ENCODE assay signal across 10 cellular contexts in genomic region chr2:218228366-218229092, GRCh38. TPM values are rescaled to one million over a fixed set of nuclear protein-coding genes. Genes with fewer than 3 reads are reported as not detected.
DNase-seq lines count a peak whose midpoint lies in the region; ATAC-seq, FAIRE-seq and TF ChIP-seq lines count a peak whose summit lies in the region.
"Had no signal": no experiment of that assay in that cellular context is flagged by ENCODE, and none has a peak within 500 bp of the region (broad histone marks: within the 10 kb centered on the region; RNA-seq: fewer than 3 reads in every experiment).

No MANE protein-coding gene starts in this region.

- H3K27me3 ChIP-seq in heart left ventricle = no peaks in the 10 kb centered on the region
- H3K27me3 ChIP-seq in left lung = no peaks in the 10 kb centered on the region
- no peaks in the 10 kb centered on the region for H3K27me3 ChIP-seq in uterus
- H3K27me3 ChIP-seq in BE2C = no peaks in the 10 kb centered on the region

- no peak for TF ChIP-seq POLR2A in heart left ventricle (IDR thresholded peaks at IDR 0.05)
- TF ChIP-seq POLR2A in uterus (IDR thresholded peaks at IDR 0.05) = no peak
- TF ChIP-seq POLR2A in GM12892 (IDR thresholded peaks at IDR 0.05; ENCODE audit: low read depth, low read length) = no peak

- TF ChIP-seq CTCF in heart left ventricle (IDR thresholded peaks at IDR 0.05) (no peak), left lung (IDR thresholded peaks at IDR 0.05) (no peak), uterus (IDR thresholded peaks at IDR 0.05) (no peak), kidney (IDR thresholded peaks at IDR 0.05; ENCODE audit: borderline replicate concordance, extremely low read depth, insufficient read depth) (no peak), BE2C (IDR thresholded peaks at IDR 0.05; ENCODE audit: low read depth, low read length) (no peak)

- H3K36me3 Mint-ChIP-seq in activated naive CD4-positive, alpha-beta T cell treated with anti-CD3 and anti-CD28 coated beads, Interleukin-2, amount 50 U/mL, for 72 hours = peaks cover 39 to 91% of the 10 kb centered on the region in 2 donors

- intact Hi-C loops in heart left ventricle (cut with DNase I) = loop anchor here in 1 of 10 donors (5.0 kb wide), 1 partner anchor 34 kb away; the partner anchor contains the start of gene GPBAR1
- intact Hi-C loops in left cardiac atrium (cut with DNase I) = no loop called here
- intact Hi-C loops in left lung (cut with DNase I) = no loop called here
- intact Hi-C loops in uterus (cut with DNase I; ENCODE audit: low total_unique reads) = no loop called here
- intact Hi-C loops in kidney (cut with DNase I) = no loop called here

- 86 to 90% (median 89%) methylated on average over 6 of the region's 6 CpGs for WGBS in heart left ventricle, 4 donors

- peak overlapping the region in 11 of 12 donors; percentile 11 to 86 (median 47) for H3K27ac ChIP-seq in heart left ventricle
- peak overlapping the region; percentile 68 to 84 for H3K27ac ChIP-seq in left lung
- peak overlapping the region; percentile 51 to 56 for H3K27ac ChIP-seq in uterus
- peak overlapping the region in 1 of 2 donors; percentile 62 for H3K27ac ChIP-seq in kidney (ENCODE audit: low read depth in 2 of 2, low read length in 2 of 2)

- H3K4me3 ChIP-seq in heart left ventricle (peak overlapping the region in 2 of 12 donors; percentile 3 to 22), left lung (peak overlapping the region in 1 of 2 donors; percentile 1), uterus (no peak overlapping the region), kidney (ENCODE audit: low read length in 2 of 2) (no peak overlapping the region), BE2C (ENCODE audit: low read depth, low read length) (no peak overlapping the region)

- ATAC-seq in heart left ventricle (no peak), left cardiac atrium (no peak), left lung (no peak)
- ATAC-seq in activated naive CD4-positive, alpha-beta T cell treated with anti-CD3 and anti-CD28 coated beads, Interleukin-2, amount 50 U/mL, for 72 hours = no peak

- H3K9ac ChIP-seq in kidney (ENCODE audit: low read length in 2 of 2) = no peak overlapping the region

- H3K9me3 ChIP-seq in heart left ventricle (no peaks in the 10 kb centered on the region), left lung (no peaks in the 10 kb centered on the region), uterus (no peaks in the 10 kb centered on the region), kidney (ENCODE audit: control insufficient read depth in 1 of 2, low read length in 2 of 2) (no peaks in the 10 kb centered on the region), BE2C (no peaks in the 10 kb centered on the region)

- no peaks in the 10 kb centered on the region for H3K9me3 Mint-ChIP-seq in activated naive CD4-positive, alpha-beta T cell treated with anti-CD3 and anti-CD28 coated beads, Interleukin-2, amount 50 U/mL, for 72 hours

- no peak for DNase-seq in heart left ventricle
- DNase-seq in left cardiac atrium = no peak
- DNase-seq in activated naive CD4-positive, alpha-beta T cell treated with anti-CD3 and anti-CD28 coated beads, Interleukin-2, amount 50 U/mL, for 72 hours (ENCODE audit: low spot score in 2 of 2) = no peak
- DNase-seq in left lung = no peak
- DNase-seq in uterus = no peak
- no peak for DNase-seq in kidney
- no peak for DNase-seq in BE2C
- DNase-seq in GM12892 (ENCODE audit: insufficient read length) = no peak
- DNase-seq: activated T-cell treated with anti-CD3 and anti-CD28 coated beads for 4 hours, NCI-H187 had no signal

- peak overlapping the region; percentile 87 to 94 for H3K27ac Mint-ChIP-seq in activated naive CD4-positive, alpha-beta T cell treated with anti-CD3 and anti-CD28 coated beads, Interleukin-2, amount 50 U/mL, for 72 hours

- FAIRE-seq in kidney (lab: Jason Lieb, UNC) (no peak), GM12892 (lab: Jason Lieb, UNC) (no peak)

- H3K36me3 ChIP-seq in heart left ventricle = peaks cover 0 to 100% (median 90%) of the 10 kb centered on the region in 9 donors
- H3K36me3 ChIP-seq in left lung = peaks cover 0 to 97% of the 10 kb centered on the region in 2 donors
- H3K36me3 ChIP-seq in uterus = no peaks in the 10 kb centered on the region
- H3K36me3 ChIP-seq in kidney (ENCODE audit: control insufficient read depth in 1 of 2, insufficient read depth in 2 of 2, low read length in 2 of 2) = peaks cover 18 to 29% of the 10 kb centered on the region in 2 donors
- peaks cover 64% of the 10 kb centered on the region for H3K36me3 ChIP-seq in BE2C

- H3K4me1 ChIP-seq in heart left ventricle (peaks cover 8 to 86% (median 32%) of the 10 kb centered on the region in 12 donors), left lung (peaks cover 27 to 92% of the 10 kb centered on the region in 2 donors), uterus (peaks cover 0 to 5% of the 10 kb centered on the region in 2 donors), kidney (ENCODE audit: control insufficient read depth in 1 of 2, insufficient read depth in 1 of 2, low read depth in 1 of 2, low read length in 2 of 2) (peaks cover 12 to 18% of the 10 kb centered on the region in 2 donors), BE2C (no peaks in the 10 kb centered on the region)

RNA-seq across cellular contexts. Expression of gene ARPC2, which starts 11.5 kb away (rescaled TPM):
- 100 to 1,000 TPM; 126 to 278 (median 139) TPM for total RNA-seq in heart left ventricle
- 100 to 1,000 TPM in 1 of 2 donors, 10 to 100 TPM in 1; 64.9 to 223 TPM for polyA plus RNA-seq in heart left ventricle
- total RNA-seq in left cardiac atrium = 100 to 1,000 TPM; 144 to 167 TPM
- 100 to 1,000 TPM; 567 to 656 TPM for total RNA-seq in activated naive CD4-positive, alpha-beta T cell treated with anti-CD3 and anti-CD28 coated beads, Interleukin-2, amount 50 U/mL, for 72 hours
- 100 to 1,000 TPM; 361 to 452 TPM for total RNA-seq in left lung
- total RNA-seq in uterus = 100 to 1,000 TPM in 3 of 4 donors, 10 to 100 TPM in 1; 87.9 to 162 (median 159) TPM
- 252 TPM for total RNA-seq in kidney
- polyA plus RNA-seq in kidney (ENCODE audit: insufficient read depth, low read depth, low replicate concordance) = 195 TPM
- 275 TPM for polyA plus RNA-seq in BE2C (2012; ENCODE audit: insufficient read depth, insufficient read length, low read depth)
- 520 TPM for polyA plus RNA-seq in GM12892 (2012; ENCODE audit: missing spikeins)

RNA-seq across cellular contexts. Expression of gene GPBAR1, which starts 32.3 kb away (rescaled TPM):
- total RNA-seq in heart left ventricle (1 to 10 TPM in 6 of 9 donors, under 1 TPM in 3; 0.52 to 4.7 (median 1.2) TPM), left cardiac atrium (1 to 10 TPM; 5.7 to 6.6 TPM), left lung (1 to 10 TPM; 1.7 to 4.3 TPM), uterus (1 to 10 TPM in 1 of 4 donors, under 1 TPM in 2, not detected in 1; 0.29 to 1.0 (median 0.91) TPM), kidney (3.2 TPM)
- polyA plus RNA-seq in heart left ventricle (1 to 10 TPM in 1 of 2 donors, under 1 TPM in 1; 1.00 to 1.8 TPM), kidney (ENCODE audit: insufficient read depth, low read depth, low replicate concordance) (6.0 TPM)
- under 1 TPM; 0.46 to 0.88 TPM for total RNA-seq in activated naive CD4-positive, alpha-beta T cell treated with anti-CD3 and anti-CD28 coated beads, Interleukin-2, amount 50 U/mL, for 72 hours
- 6.8 TPM for polyA plus RNA-seq in BE2C (2012; ENCODE audit: insufficient read depth, insufficient read length, low read depth)
- 0.21 TPM for polyA plus RNA-seq in GM12892 (2012; ENCODE audit: missing spikeins)

RNA-seq across cellular contexts. Expression of gene AAMP, which starts 41.4 kb away (rescaled TPM):
- total RNA-seq in heart left ventricle (100 to 1,000 TPM in 2 of 9 donors, 10 to 100 TPM in 7; 51.6 to 127 (median 58.0) TPM), left cardiac atrium (10 to 100 TPM; 49.0 to 52.5 TPM), left lung (10 to 100 TPM; 55.2 to 57.2 TPM), uterus (100 to 1,000 TPM in 3 of 4 donors, 10 to 100 TPM in 1; 79.6 to 160 (median 134) TPM), kidney (70.1 TPM)
- polyA plus RNA-seq in heart left ventricle (100 to 1,000 TPM in 1 of 2 donors, 10 to 100 TPM in 1; 58.6 to 150 TPM), kidney (ENCODE audit: insufficient read depth, low read depth, low replicate concordance) (108 TPM)
- total RNA-seq in activated naive CD4-positive, alpha-beta T cell treated with anti-CD3 and anti-CD28 coated beads, Interleukin-2, amount 50 U/mL, for 72 hours = 10 to 100 TPM; 67.7 to 68.4 TPM
- 322 TPM for polyA plus RNA-seq in BE2C (2012; ENCODE audit: insufficient read depth, insufficient read length, low read depth)
- 57.6 TPM for polyA plus RNA-seq in GM12892 (2012; ENCODE audit: missing spikeins)

RNA-seq across cellular contexts. Expression of gene PNKD, which starts 41.8 kb away (rescaled TPM):
- total RNA-seq in heart left ventricle (10 to 100 TPM; 53.8 to 78.7 (median 72.5) TPM), left cardiac atrium (10 to 100 TPM; 62.4 to 68.5 TPM), left lung (10 to 100 TPM; 93.4 to 96.8 TPM), uterus (10 to 100 TPM; 11.8 to 47.8 (median 31.7) TPM), kidney (90.6 TPM)
- polyA plus RNA-seq in heart left ventricle (100 to 1,000 TPM in 1 of 2 donors, 10 to 100 TPM in 1; 54.6 to 146 TPM), kidney (ENCODE audit: insufficient read depth, low read depth, low replicate concordance) (244 TPM)
- total RNA-seq in activated naive CD4-positive, alpha-beta T cell treated with anti-CD3 and anti-CD28 coated beads, Interleukin-2, amount 50 U/mL, for 72 hours = 10 to 100 TPM; 25.1 to 30.4 TPM
- 212 TPM for polyA plus RNA-seq in BE2C (2012; ENCODE audit: insufficient read depth, insufficient read length, low read depth)
- 41.8 TPM for polyA plus RNA-seq in GM12892 (2012; ENCODE audit: missing spikeins)
